Comparison of ENCODE assay signal across 10 cellular contexts in genomic region chr7:155722118-155722517, GRCh38.
DNase-seq lines count a peak whose midpoint lies in the region; ATAC-seq, FAIRE-seq and TF ChIP-seq lines count a peak whose summit lies in the region.
"Had no signal": no experiment of that assay in that cellular context is flagged by ENCODE, and none has a peak within 500 bp of the region (broad histone marks: within the 10 kb centered on the region; RNA-seq: fewer than 3 reads in every experiment).

No MANE protein-coding gene starts in this region.

- intact Hi-C loops in activated B cell treated with CpG ODN at 0.5 μM for 24 hours (cut with micrococcal nuclease): loop anchor here (2.0 to 5.0 kb wide), 3 partner anchors 13 to 515 kb away; partner anchors contain the start of gene INSIG1
- intact Hi-C loops in MCF 10A (cut with micrococcal nuclease): no loop called here

- no peak for FAIRE-seq in urothelium cell line (lab: Jason Lieb, UNC)

- POLR2A ChIA-PET in activated B cell treated with CpG ODN at 0.5 μM for 24 hours (lab: Charles Lee) (interaction anchor here (0.8 to 1.7 kb wide), 4 partner anchors 10 to 78 kb away, joined by 3 to 18 read pairs (median 5); partner anchors contain the start of gene RBM33), MCF 10A (lab: Yijun Ruan, JAX) (interaction anchor here (1.3 to 1.7 kb wide), 2 partner anchors 9 to 20 kb away, joined by 4 to 8 read pairs; no protein-coding TSS in a partner anchor)

- H3K27me3 Mint-ChIP-seq in activated B cell treated with CpG ODN at 0.5 μM for 24 hours: no peaks in the 10 kb centered on the region
- H3K27me3 Mint-ChIP-seq in MCF 10A (ENCODE audit: insufficient read depth, unreplicated experiment): no peaks in the 10 kb centered on the region

- H3K4me3 Mint-ChIP-seq in activated B cell treated with CpG ODN at 0.5 μM for 24 hours (peak overlapping the region; percentile 45), MCF 10A (ENCODE audit: unreplicated experiment) (no peak overlapping the region)

- H3K9me3 Mint-ChIP-seq in activated B cell treated with CpG ODN at 0.5 μM for 24 hours: no peaks in the 10 kb centered on the region
- no peaks in the 10 kb centered on the region for H3K9me3 Mint-ChIP-seq in MCF 10A (ENCODE audit: unreplicated experiment)

- DNase-seq in GM12865 (ENCODE audit: low read depth) (peak; percentile 67), activated B cell treated with CpG ODN at 0.5 μM for 24 hours (no peak), MCF 10A (ENCODE audit: unreplicated experiment) (no peak), COLO829 (ENCODE audit: low spot score) (no peak), NCI-H748 treated with DMSO at 0.1 percent for 48 hours (lab: John Stamatoyannopoulos, UW) (no peak), urothelium cell line (ENCODE audit: low spot score) (no peak)
- DNase-seq: H7, NCI-H1694 had no signal

- H3K27ac Mint-ChIP-seq in activated B cell treated with CpG ODN at 0.5 μM for 24 hours: peak overlapping the region; percentile 87
- H3K27ac Mint-ChIP-seq in MCF 10A (ENCODE audit: low read depth, unreplicated experiment): no peak overlapping the region

- H3K4me1 Mint-ChIP-seq in activated B cell treated with CpG ODN at 0.5 μM for 24 hours: peaks cover 73% of the 10 kb centered on the region
- H3K4me1 Mint-ChIP-seq in MCF 10A (ENCODE audit: insufficient read depth, unreplicated experiment): no peaks in the 10 kb centered on the region

- CTCF ChIA-PET in activated B cell treated with CpG ODN at 0.5 μM for 24 hours (lab: Charles Lee) (interaction anchor here (3.1 kb wide), 1 partner anchor 123 kb away, joined by 13 read pairs; no protein-coding TSS in a partner anchor), MCF 10A (lab: Yijun Ruan, JAX) (interaction anchor here (2.3 kb wide), 1 partner anchor 123 kb away, joined by 6 read pairs; no protein-coding TSS in a partner anchor)

- no peak for TF ChIP-seq CTCF in GM12865 (IDR thresholded peaks at IDR 0.05; ENCODE audit: insufficient read depth, low read depth, low read length, missing control alignments)
- TF ChIP-seq CTCF in activated B cell treated with CpG ODN at 0.5 μM for 24 hours (IDR thresholded peaks at IDR 0.05): no peak
- no peak for TF ChIP-seq CTCF in MCF 10A (IDR thresholded peaks at IDR 0.05; ENCODE audit: unreplicated experiment)

- no TSS peak for BruUV-seq in MCF 10A (replicated peaks; lab: Mats Ljungman, UMichigan)

- H3K4me3 ChIP-seq in GM12865 (ENCODE audit: low read depth, low read length): peak overlapping the region; percentile 23; the same call in 1 of the 2 replicates

- peak; percentile 48 for ATAC-seq in GM19455 (IDR thresholded peaks at IDR 0.05; ENCODE audit: unreplicated experiment)
- ATAC-seq in HG03095 (IDR thresholded peaks at IDR 0.05; ENCODE audit: unreplicated experiment): peak; percentile 61
- ATAC-seq in activated B cell treated with CpG ODN at 0.5 μM for 24 hours (ENCODE audit: low read depth): peak; percentile 49

- H3K36me3 Mint-ChIP-seq in activated B cell treated with CpG ODN at 0.5 μM for 24 hours (ENCODE audit: low read depth): peaks cover 42% of the 10 kb centered on the region
- peaks cover 43% of the 10 kb centered on the region for H3K36me3 Mint-ChIP-seq in MCF 10A (ENCODE audit: insufficient read depth, unreplicated experiment)
